28 cellular contexts compared by ENCODE assay signal in genomic region chr19:31988256-31988655, GRCh38.
"Had no signal": no experiment of that assay in that cellular context is flagged by ENCODE, and none has a peak within 500 bp of the region (broad histone marks: within the 10 kb centered on the region; RNA-seq: fewer than 3 reads in every experiment).

No MANE protein-coding gene starts in this region.

- H3K4me3 ChIP-seq: colonic mucosa, coronary artery, dorsolateral prefrontal cortex, esophagus muscularis mucosa, esophagus squamous epithelium, gastrocnemius medialis, gastroesophageal sphincter, heart left ventricle, heart right ventricle, hepatocyte had no signal

- H3K4me2 ChIP-seq: hepatocyte had no signal

- H3K9me3 ChIP-seq: colonic mucosa, gastrocnemius medialis, heart left ventricle had no signal

- H3K4me1 Mint-ChIP-seq: endodermal cell had no signal

- DNase-seq: colonic mucosa; cortex of kidney; dermis blood vessel endothelial cell; dorsolateral prefrontal cortex; effector CD4-positive, alpha-beta T cell; effector CD8-positive, alpha-beta T cell; effector memory CD4-positive, alpha-beta T cell; effector memory CD8-positive, alpha-beta T cell; endodermal cell; erythroblast; esophagus squamous epithelium; foreskin fibroblast; foreskin keratinocyte; foreskin melanocyte; gastrocnemius medialis; glutamatergic neuron; heart left ventricle; heart right ventricle had no signal

- H3K4me1 ChIP-seq: colonic mucosa, esophagus muscularis mucosa, esophagus squamous epithelium, foreskin keratinocyte, gastrocnemius medialis, gastroesophageal sphincter, heart left ventricle, heart right ventricle had no signal

- H3K79me2 ChIP-seq: hepatocyte had no signal

- H3K36me3 ChIP-seq: colonic mucosa, esophagus muscularis mucosa, esophagus squamous epithelium, gastrocnemius medialis, gastroesophageal sphincter, heart left ventricle, heart right ventricle had no signal

- H3K27me3 ChIP-seq: colonic mucosa, esophagus muscularis mucosa, esophagus squamous epithelium, foreskin keratinocyte, gastrocnemius medialis, gastroesophageal sphincter, hepatocyte had no signal

- H3K4me3 Mint-ChIP-seq: dendritic cell treated with granulocyte-macrophage colony-stimulating factor and Interleukin-4, amounts not matched to agents 40 ng/mL and 50 ng/mL, for 4 days; effector memory CD8-positive, alpha-beta T cell; endodermal cell had no signal

- ATAC-seq: effector memory CD8-positive, alpha-beta T cell; esophagus mucosa; foreskin keratinocyte; gastrocnemius medialis; gastroesophageal sphincter; heart left ventricle; heart right ventricle had no signal

- H3K27ac ChIP-seq: colonic mucosa, coronary artery, dorsolateral prefrontal cortex, epithelial cell of prostate, esophagus muscularis mucosa, esophagus squamous epithelium, foreskin keratinocyte, gastrocnemius medialis, gastroesophageal sphincter, heart left ventricle, heart right ventricle, hepatocyte had no signal

- FAIRE-seq: endometrium, endothelial cell of umbilical vein, frontal cortex had no signal

- H3K27ac Mint-ChIP-seq: dendritic cell treated with granulocyte-macrophage colony-stimulating factor and Interleukin-4, amounts not matched to agents 40 ng/mL and 50 ng/mL, for 4 days; effector memory CD8-positive, alpha-beta T cell; endodermal cell had no signal

- H3K27me3 Mint-ChIP-seq: dendritic cell treated with granulocyte-macrophage colony-stimulating factor and Interleukin-4, amounts not matched to agents 40 ng/mL and 50 ng/mL, for 4 days had no signal

- H2AFZ ChIP-seq: hepatocyte had no signal
